ENCODE assay signal across 9 cellular contexts in the genomic region with DNA sequence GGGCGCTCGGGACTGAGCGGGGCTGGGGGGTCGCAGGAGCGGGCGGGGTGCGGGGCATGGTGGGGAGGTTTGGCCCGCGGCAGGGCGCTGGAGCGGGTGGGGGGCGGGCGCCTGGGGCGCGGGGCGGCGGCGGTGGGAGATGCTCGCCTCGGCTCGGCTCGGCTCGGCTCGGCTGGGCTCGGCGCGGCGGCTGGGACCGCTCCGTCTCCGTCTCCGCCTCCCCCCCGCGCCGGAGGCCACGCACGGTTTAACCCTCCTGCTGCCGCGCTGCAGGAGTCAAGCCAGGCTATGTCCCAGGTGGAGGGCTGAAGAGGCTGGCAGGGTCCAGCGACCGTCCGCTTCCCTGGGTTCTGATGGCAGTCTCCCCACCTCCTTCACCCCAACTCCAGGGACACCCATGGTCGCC. TPM values are rescaled to one million over a fixed set of nuclear protein-coding genes. Genes with fewer than 3 reads are reported as not detected.
A peak's percentile ranks its signal among the peaks of the same experiment; 100 is the strongest.
DNase-seq lines count a peak whose midpoint lies in the region; ATAC-seq, FAIRE-seq and TF ChIP-seq lines count a peak whose summit lies in the region.
"Had no signal": no experiment of that assay in that cellular context is flagged by ENCODE, and none has a peak within 500 bp of the region (broad histone marks: within the 10 kb centered on the region; RNA-seq: fewer than 3 reads in every experiment).

A gene with protein sequence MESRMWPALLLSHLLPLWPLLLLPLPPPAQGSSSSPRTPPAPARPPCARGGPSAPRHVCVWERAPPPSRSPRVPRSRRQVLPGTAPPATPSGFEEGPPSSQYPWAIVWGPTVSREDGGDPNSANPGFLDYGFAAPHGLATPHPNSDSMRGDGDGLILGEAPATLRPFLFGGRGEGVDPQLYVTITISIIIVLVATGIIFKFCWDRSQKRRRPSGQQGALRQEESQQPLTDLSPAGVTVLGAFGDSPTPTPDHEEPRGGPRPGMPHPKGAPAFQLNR (minus strand): TSS at position 170 of the 406 bp plus-strand sequence. CDS start 2,754 bp downstream, outside the sequence.

- no peak for FAIRE-seq in K562 (lab: Jason Lieb, UNC)

- no peaks in the 10 kb centered on the region for H3K9me1 ChIP-seq in K562 (ENCODE audit: control insufficient read depth, insufficient read depth, low read length)

- intact Hi-C loops in K562 (cut with micrococcal nuclease) = no loop called here

- 1 to 3% methylated on average over 5 to 7 of the region's 43 CpGs for WGBS in GM23248 (ENCODE audit: low coverage in 1 of 2, low lambda C conversion rate in 2 of 2, missing lambda C conversion rate in 2 of 2), 2 experiments
- WGBS in K562 (ENCODE audit: insufficient coverage, low coverage, missing lambda C conversion rate) = 8% methylated on average over 11 of the region's 43 CpGs

- no TSS peak for BruUV-seq in K562 (replicated peaks; lab: Mats Ljungman, UMichigan)

- H3K4me2 ChIP-seq in GM23248 (ENCODE audit: unreplicated experiment) (peak within 1 kb of the TSS; percentile 78), K562 (ENCODE audit: insufficient read depth, low read length) (0 out of 2 replicates have a peak within 1 kb of the TSS, but pooled peaks have one; percentile 10)

- peaks cover 27% of the 10 kb centered on the region for H3K27me3 ChIP-seq in GM23248 (replicated peaks; ENCODE audit: insufficient read depth)
- H3K27me3 ChIP-seq in K562 (ENCODE audit: control insufficient read depth in 2 of 2, insufficient read depth in 2 of 2, low read length in 2 of 2) = peaks cover 11 to 27% of the 10 kb centered on the region in 2 experiments; a peak in 4 of 5 replicates
- H3K27me3 ChIP-seq in iPS-20b (ENCODE audit: insufficient read depth, low read length) = peaks cover 38% of the 10 kb centered on the region

- POLR2A ChIA-PET in K562 (lab: Yijun Ruan, JAX) = no interaction called here

- H3K4me1 ChIP-seq in GM23248 (ENCODE audit: insufficient read depth) (no peaks in the 10 kb centered on the region), K562 (replicated peaks in 1 of 2; ENCODE audit: control insufficient read depth in 2 of 2, insufficient read depth in 2 of 2, low read length in 2 of 2) (peaks cover 5 to 21% of the 10 kb centered on the region in 2 experiments; a peak in 4 of 5 replicates), iPS-20b (ENCODE audit: insufficient read depth, low read length) (no peaks in the 10 kb centered on the region; the same call in 1 of the 2 replicates)

- H3F3A ChIP-seq in GM23248 (ENCODE audit: insufficient read depth) = no peaks in the 10 kb centered on the region

- H3K9ac ChIP-seq in GM23248 = peak within 1 kb of the TSS; percentile 35; the same call in 1 of the 2 replicates
- peak within 1 kb of the TSS in 1 of 2 experiments; percentile 83; a peak in 2 of 4 replicates for H3K9ac ChIP-seq in K562 (ENCODE audit: insufficient read depth in 1 of 2, low read depth in 2 of 2, low read length in 2 of 2)
- H3K9ac ChIP-seq in iPS-20b (ENCODE audit: low read depth, low read length) = peak within 1 kb of the TSS; percentile 53; the same call in 1 of the 2 replicates

- CTCF ChIA-PET in K562 (lab: Yijun Ruan, JAX; ENCODE audit: low intra/inter-chr PET ratio) = no interaction called here

- peak; percentile 73 for DNase-seq in GM23248
- peak in 3 of 5 experiments; percentile 31 to 60 (median 42) for DNase-seq in T-helper 2 cell
- peak in 3 of 4 experiments; percentile 25 to 59 (median 59) for DNase-seq in K562 (ENCODE audit: extremely low read depth in 1 of 4, low spot score in 3 of 4)
- DNase-seq in stimulated activated CD4-positive, alpha-beta T cell treated with anti-CD3 and anti-CD28 coated beads, Interleukin-12 subunit alpha, Interleukin-12 subunit beta, amount 100 ng/mL, for 4 hours = peak; percentile 51

- TF ChIP-seq EP300 in K562 (IDR thresholded peaks at IDR 0.05; ENCODE audit: low read length) = no peak

- no peak for TF ChIP-seq RAD21 in K562 (CRISPR knock-in tag; conservative IDR thresholded peaks at IDR 0.05 in 1 of 2, IDR thresholded peaks at IDR 0.05 in 1 of 2)

- peak within 1 kb of the TSS; percentile 74 for H2AFZ ChIP-seq in GM23248
- H2AFZ ChIP-seq in K562 (ENCODE audit: low read depth, low read length) = no peak within 1 kb of the TSS

- no peaks in the 10 kb centered on the region for H3K36me3 ChIP-seq in GM23248 (ENCODE audit: low read depth)
- no peaks in the 10 kb centered on the region for H3K36me3 ChIP-seq in K562 (ENCODE audit: control insufficient read depth, insufficient read depth, low read length)
- peaks cover 5% of the 10 kb centered on the region; the same call in 1 of the 2 replicates for H3K36me3 ChIP-seq in iPS-20b (ENCODE audit: insufficient read depth, low read depth, low read length)

- no peaks in the 10 kb centered on the region for H3K9me3 ChIP-seq in GM23248 (ENCODE audit: low read depth)
- no peaks in the 10 kb centered on the region for H3K9me3 ChIP-seq in K562 (replicated peaks; ENCODE audit: control insufficient read depth, insufficient read depth, low read depth, low read length)
- H3K9me3 ChIP-seq in iPS-20b (ENCODE audit: insufficient read depth, low read depth, low read length) = no peaks in the 10 kb centered on the region

- H3K9me2 ChIP-seq in GM23248 (ENCODE audit: insufficient read depth) = no peaks in the 10 kb centered on the region

- in situ Hi-C loops in GM23248 (cut with MboI) (no loop called here), K562 (cut with MboI) (no loop called here)

- TF ChIP-seq POLR2A in K562 (conservative IDR thresholded peaks at IDR 0.05) = no peak

- ATAC-seq in K562 = peak; percentile 66
- ATAC-seq in HG02759 (IDR thresholded peaks at IDR 0.05; ENCODE audit: unreplicated experiment) = no peak
- ATAC-seq in GM18498 (IDR thresholded peaks at IDR 0.05; ENCODE audit: unreplicated experiment) = no peak
- ATAC-seq in HG03108 (IDR thresholded peaks at IDR 0.05; ENCODE audit: unreplicated experiment) = no peak

- H3K79me2 ChIP-seq in GM23248 (ENCODE audit: insufficient read depth) = no peaks in the 10 kb centered on the region
- H3K79me2 ChIP-seq in K562 (ENCODE audit: control insufficient read depth, insufficient read depth, low read length) = no peaks in the 10 kb centered on the region

- no peak for TF ChIP-seq CTCF in K562 (IDR thresholded peaks at IDR 0.05 in 2 of 3, conservative IDR thresholded peaks at IDR 0.05 in 1 of 3; ENCODE audit: insufficient read depth in 2 of 3, low read depth in 1 of 3, low read length in 3 of 3)

- H3K27ac ChIP-seq in GM23248 = no peak within 1 kb of the TSS
- H3K27ac ChIP-seq in K562 (ENCODE audit: extremely low read depth, low read depth, low read length) = no peak within 1 kb of the TSS
- no peak within 1 kb of the TSS for H3K27ac ChIP-seq in iPS-20b (ENCODE audit: low read length)

- H3K4me3 ChIP-seq in GM23248 (peak within 1 kb of the TSS; percentile 69), K562 (no peak within 1 kb of the TSS; the same call in 1 of the 2 replicates), iPS-20b (ENCODE audit: low read length) (peak within 1 kb of the TSS; percentile 71)

- H4K20me1 ChIP-seq in GM23248 (ENCODE audit: insufficient read depth) = no peaks in the 10 kb centered on the region
- H4K20me1 ChIP-seq in K562 (replicated peaks; ENCODE audit: control insufficient read depth, insufficient read depth, low read length) = no peaks in the 10 kb centered on the region

TF ChIP-seq in K562, 482 proteins besides CTCF, POLR2A, EP300 and RAD21 (continues in another document):
- TF ChIP-seq, protein P1, sequence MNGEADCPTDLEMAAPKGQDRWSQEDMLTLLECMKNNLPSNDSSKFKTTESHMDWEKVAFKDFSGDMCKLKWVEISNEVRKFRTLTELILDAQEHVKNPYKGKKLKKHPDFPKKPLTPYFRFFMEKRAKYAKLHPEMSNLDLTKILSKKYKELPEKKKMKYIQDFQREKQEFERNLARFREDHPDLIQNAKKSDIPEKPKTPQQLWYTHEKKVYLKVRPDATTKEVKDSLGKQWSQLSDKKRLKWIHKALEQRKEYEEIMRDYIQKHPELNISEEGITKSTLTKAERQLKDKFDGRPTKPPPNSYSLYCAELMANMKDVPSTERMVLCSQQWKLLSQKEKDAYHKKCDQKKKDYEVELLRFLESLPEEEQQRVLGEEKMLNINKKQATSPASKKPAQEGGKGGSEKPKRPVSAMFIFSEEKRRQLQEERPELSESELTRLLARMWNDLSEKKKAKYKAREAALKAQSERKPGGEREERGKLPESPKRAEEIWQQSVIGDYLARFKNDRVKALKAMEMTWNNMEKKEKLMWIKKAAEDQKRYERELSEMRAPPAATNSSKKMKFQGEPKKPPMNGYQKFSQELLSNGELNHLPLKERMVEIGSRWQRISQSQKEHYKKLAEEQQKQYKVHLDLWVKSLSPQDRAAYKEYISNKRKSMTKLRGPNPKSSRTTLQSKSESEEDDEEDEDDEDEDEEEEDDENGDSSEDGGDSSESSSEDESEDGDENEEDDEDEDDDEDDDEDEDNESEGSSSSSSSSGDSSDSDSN (IDR thresholded peaks at IDR 0.05; ENCODE audit: borderline replicate concordance in 1 of 2, low read depth in 2 of 2, low read length in 2 of 2) = 0 out of 4 replicates have a peak, but pooled peaks of 1 of the 2 experiments have one; percentile 30
- TF ChIP-seq MEIS2 (IDR thresholded peaks at IDR 0.05; ENCODE audit: partially characterized antibody) = no peak

RNA-seq across cellular contexts. Expression of the gene that starts here (rescaled TPM):
- 0.11 TPM in 1 of 2 replicates, not detected in the other for total RNA-seq in GM23248 (2014; rRNA removed; shearing (Covaris generic))
- polyA plus RNA-seq in GM23248 (2016; fragmentation: Nextera tagmentation; extraction: Ambion mirVana) (0.60 and 0.75 TPM in 2 replicates), K562 (2011; rRNA removed) (not detected in 2 replicates), K562 (2014; fragmentation: Illumina TruSeq; extraction: Trizol) (not detected in 2 replicates), K562 (2014; fragmentation: Nextera tagmentation; extraction: Ambion mirVana) (not detected), K562 (2014; rRNA removed) (0.07 TPM in 1 of 2 replicates, not detected in the other)
- total RNA-seq in K562 (2011; cell fraction: chromatin; rRNA removed; ENCODE audit: low replicate concordance) = not detected in 2 replicates
- total RNA-seq in K562 (2011; cell fraction: nucleolus; rRNA removed) = not detected in 2 replicates
- total RNA-seq in K562 (2011; cell fraction: nucleoplasm; rRNA removed) = not detected in 2 replicates
- total RNA-seq in K562 (2014; rRNA removed) (not detected in 2 replicates), K562 (2014; rRNA removed; fragmentation: Illumina TruSeq; extraction: Trizol) (not detected in 2 replicates), K562 (2015; rRNA removed; fragmentation: Illumina TruSeq; extraction: Trizol) (not detected in 2 replicates), K562 (2021) (not detected in 2 replicates)
- polyA plus RNA-seq in K562 (2011; cell fraction: cytosol; rRNA removed) = not detected in 2 replicates
- polyA plus RNA-seq in K562 (2011; cell fraction: nucleus; rRNA removed) = not detected in 2 replicates
- polyA plus RNA-seq in K562 (2012) = 0.21 and 0.36 TPM in 2 replicates
- not detected in 2 replicates for polyA minus RNA-seq in K562 (2011; rRNA and poly(A)+ RNA removed)
- not detected in 2 replicates for polyA minus RNA-seq in K562 (2011; cell fraction: cytosol; rRNA and poly(A)+ RNA removed)
- not detected in 2 replicates for polyA minus RNA-seq in K562 (2011; cell fraction: nucleus; rRNA and poly(A)+ RNA removed)
- total RNA-seq: NCI-H460 had no signal

Comparison
In these comparisons a context has a peak if more than half of its experiments do, and no peak if none do; other contexts are left out.
1. Peak in DNase-seq, H3K4me3 ChIP-seq, H3K9ac ChIP-seq and H3K4me2 ChIP-seq in GM23248; RNA of the gene not detected or under 1 TPM.
2. Peak in DNase-seq, ATAC-seq and H3K4me2 ChIP-seq in K562; RNA of the gene not detected or under 1 TPM.